ENCODE assay signal across 1 cellular context in genomic region chr1:100950776-100951175, GRCh38.
TF ChIP-seq lines count a peak whose summit lies in the region.

No MANE protein-coding gene starts in this region.

TF ChIP-seq in IMR-90, 13 proteins besides CTCF, POLR2A, EP300 and RAD21:
- TF ChIP-seq SMC3 (IDR thresholded peaks at IDR 0.05; ENCODE audit: low read depth, low read length) (no peak), MAZ (IDR thresholded peaks at IDR 0.05; ENCODE audit: borderline replicate concordance, low read depth, low read length) (no peak), CEBPB (IDR thresholded peaks at IDR 0.05; ENCODE audit: low read depth, low read length) (no peak), MAFK (IDR thresholded peaks at IDR 0.05; ENCODE audit: low read depth, low read length) (no peak), RCOR1 (IDR thresholded peaks at IDR 0.05; ENCODE audit: insufficient replicate concordance, low read length) (no peak), MXI1 (IDR thresholded peaks at IDR 0.05; ENCODE audit: borderline replicate concordance, low read depth, low read length) (no peak), FOS (IDR thresholded peaks at IDR 0.05; ENCODE audit: low read depth, low read length) (no peak), CHD1 (IDR thresholded peaks at IDR 0.05; ENCODE audit: low read depth, low read length) (no peak), RFX5 (IDR thresholded peaks at IDR 0.05; ENCODE audit: low read depth, low read length) (no peak), ELK1 (IDR thresholded peaks at IDR 0.05; ENCODE audit: borderline replicate concordance, low read depth, low read length) (no peak), NFE2L2 (IDR thresholded peaks at IDR 0.05; ENCODE audit: low read depth, low read length) (no peak), BHLHE40 (IDR thresholded peaks at IDR 0.05; ENCODE audit: low read depth, low read length) (no peak), USF2 (IDR thresholded peaks at IDR 0.05; ENCODE audit: low read depth, low read length) (no peak)
